30 cellular contexts compared by ENCODE assay signal in genomic region chr13:33379597-33379996, GRCh38.
DNase-seq lines count a peak whose midpoint lies in the region; ATAC-seq, FAIRE-seq and TF ChIP-seq lines count a peak whose summit lies in the region.
"Had no signal": no experiment of that assay in that cellular context is flagged by ENCODE, and none has a peak within 500 bp of the region (broad histone marks: within the 10 kb centered on the region; RNA-seq: fewer than 3 reads in every experiment).

No MANE protein-coding gene starts in this region.

- no peaks in the 10 kb centered on the region for H3K79me2 ChIP-seq in GM23338 (replicated peaks; ENCODE audit: insufficient read depth)

- no peak overlapping the region for H3K27ac ChIP-seq in GM23338 (ENCODE audit: low read depth)
- peak overlapping the region in 2 of 5 donors; percentile 15 to 41 for H3K27ac ChIP-seq in adrenal gland
- no peak overlapping the region for H3K27ac ChIP-seq in small intestine (ENCODE audit: low read depth in 1 of 2, low read length in 1 of 2)
- H3K27ac ChIP-seq: foreskin keratinocyte, left lung, ovary, right atrium auricular region, spleen, upper lobe of right lung had no signal

- intact Hi-C loops in adrenal gland (cut with DNase I): no loop called here

- TF ChIP-seq CTCF in GM23338 (conservative IDR thresholded peaks at IDR 0.05; ENCODE audit: low read depth in 2 of 2) (no peak), adrenal gland (IDR thresholded peaks at IDR 0.05) (no peak)

- no peaks in the 10 kb centered on the region for H3K36me3 Mint-ChIP-seq in GM23338 (ENCODE audit: low read depth)
- H3K36me3 Mint-ChIP-seq: activated naive CD8-positive, alpha-beta T cell treated with anti-CD3 and anti-CD28 coated beads for 36 hours; immature natural killer cell; stimulated activated effector memory CD8-positive, alpha-beta T cell treated with anti-CD3 and anti-CD28 coated beads, Interleukin-12 subunit alpha, Interleukin-12 subunit beta, amount 100 ng/mL, for 72 hours had no signal

- peaks cover 3% of the 10 kb centered on the region; the same call in 1 of the 2 replicates for H3K4me1 ChIP-seq in GM23338 (ENCODE audit: insufficient read depth)
- peaks cover 4 to 10% of the 10 kb centered on the region in 2 donors for H3K4me1 ChIP-seq in adrenal gland (replicated peaks in 1 of 2)
- H3K4me1 ChIP-seq in small intestine (ENCODE audit: control insufficient read depth in 2 of 2, insufficient read depth in 1 of 2, low read depth in 1 of 2, low read length in 1 of 2): peaks cover 0 to 2% of the 10 kb centered on the region in 2 donors
- H3K4me1 ChIP-seq: foreskin keratinocyte, left lung, right atrium auricular region, upper lobe of right lung had no signal

- H3K9me3 ChIP-seq in adrenal gland (replicated peaks in 1 of 3) (no peaks in the 10 kb centered on the region), small intestine (ENCODE audit: control insufficient read depth, low read depth) (no peaks in the 10 kb centered on the region)
- H3K9me3 ChIP-seq: ovary, right atrium auricular region, upper lobe of right lung had no signal

- H3K9me2 ChIP-seq in GM23338 (ENCODE audit: insufficient read depth): no peaks in the 10 kb centered on the region

- peaks cover 2% of the 10 kb centered on the region for H3K27me3 Mint-ChIP-seq in GM23338 (ENCODE audit: insufficient read depth, low read depth, poor library complexity)
- H3K27me3 Mint-ChIP-seq: CD4-positive, alpha-beta T cell had no signal

- H3F3A ChIP-seq in GM23338 (replicated peaks; ENCODE audit: low read depth): no peaks in the 10 kb centered on the region

- no peaks in the 10 kb centered on the region for H4K20me1 ChIP-seq in GM23338 (replicated peaks; ENCODE audit: insufficient read depth)

- DNase-seq in DMS53 treated with DMSO at 0.1 percent for 48 hours (lab: John Stamatoyannopoulos, UW; ENCODE audit: unreplicated experiment): peak; percentile 7
- peak; percentile 32 for DNase-seq in GM23338 (ENCODE audit: low spot score)
- DNase-seq in adrenal gland: peak in 4 of 7 donors; percentile 43 to 62 (median 53)
- DNase-seq in kidney tubule cell (ENCODE audit: low spot score): peak; percentile 17
- DNase-seq in small intestine: no peak
- no peak for DNase-seq in medulla oblongata (ENCODE audit: extremely low spot score)
- no peak for DNase-seq in activated naive CD4-positive, alpha-beta T cell (lab: John Stamatoyannopoulos, UW)
- no peak for DNase-seq in stimulated activated naive CD4-positive, alpha-beta T cell treated with Interleukin-2 at 50 U/mL for 16 hours (lab: John Stamatoyannopoulos, UW)
- DNase-seq: activated B cell treated with CpG ODN at 0.5 μM for 24 hours; activated CD4-positive, alpha-beta T cell treated with anti-CD3 and anti-CD28 coated beads, Interleukin-2, amount 50 U/mL, for 48 hours; activated CD8-positive, alpha-beta memory T cell treated with anti-CD3 and anti-CD28 coated beads, Interleukin-2, amount 50 U/mL, for 4 hours; activated naive CD8-positive, alpha-beta T cell treated with anti-CD3 and anti-CD28 coated beads for 36 hours; CD4-positive, alpha-beta T cell; effector CD8-positive, alpha-beta T cell; foreskin keratinocyte; HFFc6; immature natural killer cell; left lung; NCI-H1694; NCI-H774; nephron progenitor cell; ovary; spleen; stimulated activated CD4-positive, alpha-beta T cell treated with anti-CD3 and anti-CD28 coated beads, Interleukin-2, amount 100 ng/mL, for 48 hours; upper lobe of right lung had no signal

- no peak for TF ChIP-seq POLR2A in adrenal gland (IDR thresholded peaks at IDR 0.05)

- H3K9me3 Mint-ChIP-seq in GM23338: no peaks in the 10 kb centered on the region; the same call in 2 of the 3 replicates
- H3K9me3 Mint-ChIP-seq: activated T-helper 2 cell treated with anti-CD3 and anti-CD28 coated beads, Interferon-gamma antibody, Interleukin-2, Interleukin-4, amounts not matched to agents 10 μg/mL and 5 μg/mL and 100 μg/mL, durations not matched to agents 14 hours and 24 hours and 36 hours; CD4-positive, alpha-beta T cell; HFFc6; nephron progenitor cell; stimulated activated effector memory CD8-positive, alpha-beta T cell treated with anti-CD3 and anti-CD28 coated beads, Interleukin-12 subunit alpha, Interleukin-12 subunit beta, amount 100 ng/mL, for 72 hours had no signal

- no peak overlapping the region for H3K27ac Mint-ChIP-seq in GM23338
- H3K27ac Mint-ChIP-seq: activated B cell treated with CpG ODN at 0.5 μM for 24 hours; activated naive CD8-positive, alpha-beta T cell treated with anti-CD3 and anti-CD28 coated beads for 36 hours; activated T-helper 2 cell treated with anti-CD3 and anti-CD28 coated beads, Interferon-gamma antibody, Interleukin-2, Interleukin-4, amounts not matched to agents 10 μg/mL and 5 μg/mL and 100 μg/mL, durations not matched to agents 14 hours and 24 hours and 36 hours; CD4-positive, alpha-beta T cell; HFFc6; immature natural killer cell; nephron progenitor cell; stimulated activated effector memory CD8-positive, alpha-beta T cell treated with anti-CD3 and anti-CD28 coated beads, Interleukin-12 subunit alpha, Interleukin-12 subunit beta, amount 100 ng/mL, for 72 hours had no signal

- H2AFZ ChIP-seq in GM23338: no peak overlapping the region

- H3K4me3 Mint-ChIP-seq in GM23338: no peak overlapping the region
- H3K4me3 Mint-ChIP-seq: activated B cell treated with CpG ODN at 0.5 μM for 24 hours; activated naive CD8-positive, alpha-beta T cell treated with anti-CD3 and anti-CD28 coated beads for 36 hours; CD4-positive, alpha-beta T cell; HFFc6; immature natural killer cell; nephron progenitor cell; stimulated activated effector memory CD8-positive, alpha-beta T cell treated with anti-CD3 and anti-CD28 coated beads, Interleukin-12 subunit alpha, Interleukin-12 subunit beta, amount 100 ng/mL, for 72 hours had no signal

- H3K4me3 ChIP-seq in GM23338 (no peak overlapping the region), adrenal gland (no peak overlapping the region), small intestine (ENCODE audit: low read depth in 1 of 2, low read length in 2 of 2) (no peak overlapping the region)
- H3K4me3 ChIP-seq: K562, left lung, ovary, right atrium auricular region, spleen, upper lobe of right lung had no signal

- H3K36me3 ChIP-seq in GM23338 (ENCODE audit: insufficient read depth) (no peaks in the 10 kb centered on the region), adrenal gland (replicated peaks in 1 of 2) (no peaks in the 10 kb centered on the region), small intestine (ENCODE audit: control insufficient read depth in 2 of 2, insufficient read depth in 2 of 2, low read length in 2 of 2) (no peaks in the 10 kb centered on the region)
- H3K36me3 ChIP-seq: left lung, ovary, right atrium auricular region, spleen, upper lobe of right lung had no signal

- peak; percentile 30; the same call in 1 of the 3 replicates for ATAC-seq in GM23338
- ATAC-seq: foreskin keratinocyte; K562; left lung; stimulated activated effector memory CD8-positive, alpha-beta T cell treated with anti-CD3 and anti-CD28 coated beads, Interleukin-12 subunit alpha, Interleukin-12 subunit beta, amount 100 ng/mL, for 72 hours; upper lobe of right lung had no signal

- H3K27me3 ChIP-seq in GM23338 (ENCODE audit: insufficient read depth): no peaks in the 10 kb centered on the region
- H3K27me3 ChIP-seq in adrenal gland: no peaks in the 10 kb centered on the region
- H3K27me3 ChIP-seq in small intestine (ENCODE audit: control insufficient read depth in 2 of 2, insufficient read depth in 2 of 2, low read length in 2 of 2): no peaks in the 10 kb centered on the region
- H3K27me3 ChIP-seq: foreskin keratinocyte, left lung, ovary, right atrium auricular region, spleen, upper lobe of right lung had no signal

- peaks cover 18% of the 10 kb centered on the region for H3K4me1 Mint-ChIP-seq in GM23338
- H3K4me1 Mint-ChIP-seq: activated naive CD8-positive, alpha-beta T cell treated with anti-CD3 and anti-CD28 coated beads for 36 hours; immature natural killer cell; stimulated activated effector memory CD8-positive, alpha-beta T cell treated with anti-CD3 and anti-CD28 coated beads, Interleukin-12 subunit alpha, Interleukin-12 subunit beta, amount 100 ng/mL, for 72 hours had no signal

- FAIRE-seq in small intestine (lab: Jason Lieb, UNC): no peak
- FAIRE-seq: GM19239, K562 had no signal

- no peak overlapping the region for H3K4me2 ChIP-seq in GM23338

TF ChIP-seq in GM23338, 12 proteins besides CTCF, POLR2A, EP300 and RAD21 (continues in another document):
- TF ChIP-seq, protein P1, sequence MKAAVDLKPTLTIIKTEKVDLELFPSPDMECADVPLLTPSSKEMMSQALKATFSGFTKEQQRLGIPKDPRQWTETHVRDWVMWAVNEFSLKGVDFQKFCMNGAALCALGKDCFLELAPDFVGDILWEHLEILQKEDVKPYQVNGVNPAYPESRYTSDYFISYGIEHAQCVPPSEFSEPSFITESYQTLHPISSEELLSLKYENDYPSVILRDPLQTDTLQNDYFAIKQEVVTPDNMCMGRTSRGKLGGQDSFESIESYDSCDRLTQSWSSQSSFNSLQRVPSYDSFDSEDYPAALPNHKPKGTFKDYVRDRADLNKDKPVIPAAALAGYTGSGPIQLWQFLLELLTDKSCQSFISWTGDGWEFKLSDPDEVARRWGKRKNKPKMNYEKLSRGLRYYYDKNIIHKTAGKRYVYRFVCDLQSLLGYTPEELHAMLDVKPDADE (IDR thresholded peaks at IDR 0.05): no peak
- TF ChIP-seq EZH2phosphoT487 (IDR thresholded peaks at IDR 0.05; ENCODE audit: unreplicated experiment): no peak
- TF ChIP-seq JUNB (IDR thresholded peaks at IDR 0.05; ENCODE audit: unreplicated experiment): no peak
- no peak for TF ChIP-seq ZNF114 (CRISPR knock-in tag; IDR thresholded peaks at IDR 0.05)
- TF ChIP-seq ZNF331 (CRISPR knock-in tag; IDR thresholded peaks at IDR 0.05; ENCODE audit: low read depth): no peak
- TF ChIP-seq STAT1 (IDR thresholded peaks at IDR 0.05; ENCODE audit: unreplicated experiment): no peak

Comparison
In these comparisons a context has a peak if more than half of its experiments do, and no peak if none do; other contexts are left out.
1. DNase-seq: peak in DMS53 treated with DMSO at 0.1 percent for 48 hours (single experiment), GM23338 (single experiment), adrenal gland (4 of 7) and kidney tubule cell (single experiment); none in small intestine (single experiment), medulla oblongata (single experiment), activated naive CD4-positive, alpha-beta T cell (0 of 4) and stimulated activated naive CD4-positive, alpha-beta T cell treated with Interleukin-2 at 50 U/mL for 16 hours (single experiment).